1 cellular context compared by ENCODE assay signal in genomic region chr9:114653556-114654159, GRCh38.
TF ChIP-seq lines count a peak whose summit lies in the region.

No MANE protein-coding gene starts in this region.

TF ChIP-seq in SK-N-SH, 30 proteins besides CTCF, POLR2A, EP300 and RAD21 (continued from another document):
- TF ChIP-seq IRF3 (IDR thresholded peaks at IDR 0.05; ENCODE audit: low read depth, low read length) = no peak
